1 cellular context compared by ENCODE assay signal in the genomic region with DNA sequence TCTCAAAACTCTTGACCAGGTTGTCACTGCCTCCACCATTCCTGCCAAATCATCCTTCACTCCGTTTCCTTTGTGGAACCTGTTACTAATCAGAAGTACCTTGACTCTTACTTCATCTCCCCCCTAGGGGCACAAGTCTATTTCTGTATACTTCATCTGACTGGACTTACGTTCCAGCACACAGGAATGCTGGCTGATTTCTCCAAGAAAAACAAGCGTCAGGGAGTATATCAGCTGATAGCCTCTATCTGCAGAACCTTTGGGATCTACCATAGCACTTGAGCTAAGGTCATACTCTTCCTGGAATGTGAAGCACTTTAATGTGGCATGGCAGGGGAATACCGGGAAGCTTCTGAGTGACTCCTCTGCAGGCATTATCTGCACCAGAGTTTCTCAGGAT.
TF ChIP-seq lines count a peak whose summit lies in the region.

No MANE protein-coding gene starts in this region.

TF ChIP-seq in GM23338, 12 proteins besides CTCF, POLR2A, EP300 and RAD21 (continued from another document):
- no peak for TF ChIP-seq ZNF462 (CRISPR knock-in tag; IDR thresholded peaks at IDR 0.05)
- TF ChIP-seq NANOG (IDR thresholded peaks at IDR 0.05; ENCODE audit: borderline replicate concordance): no peak
- TF ChIP-seq CREB1 (CRISPR knock-in tag; IDR thresholded peaks at IDR 0.05; ENCODE audit: low read depth): no peak
- no peak for TF ChIP-seq ZNF331 (CRISPR knock-in tag; IDR thresholded peaks at IDR 0.05; ENCODE audit: low read depth)
- TF ChIP-seq POLR2AphosphoS5 (IDR thresholded peaks at IDR 0.05; ENCODE audit: low read depth): no peak
- no peak for TF ChIP-seq ZNF114 (CRISPR knock-in tag; IDR thresholded peaks at IDR 0.05)
- no peak for TF ChIP-seq JUNB (IDR thresholded peaks at IDR 0.05; ENCODE audit: unreplicated experiment)
TF ChIP-seq in GM23338: peak in this region for 0.
